In genomic region chr6:21455071-21455470, GRCh38 we compare ENCODE assay signal across 29 cellular contexts.
DNase-seq lines count a peak whose midpoint lies in the region; ATAC-seq and TF ChIP-seq lines count a peak whose summit lies in the region.
"Had no signal": no experiment of that assay in that cellular context is flagged by ENCODE, and none has a peak within 500 bp of the region (broad histone marks: within the 10 kb centered on the region; RNA-seq: fewer than 3 reads in every experiment).

No MANE protein-coding gene starts in this region.

- H3K27ac ChIP-seq in IMR-90 (ENCODE audit: insufficient read depth, low read length) (no peak overlapping the region), brain microvascular endothelial cell (no peak overlapping the region)
- H3K27ac ChIP-seq: BLaER1 treated with 17β-estradiol and CSF1 and Interleukin-3, amounts not matched to agents 10 nM and 100 nM; epithelial cell of prostate; GM23248; neutrophil; Peyer's patch; prostate gland; testis had no signal

- CTCF ChIA-PET in IMR-90 (lab: Yijun Ruan, JAX) = no interaction called here

- no peaks in the 10 kb centered on the region for H4K20me1 ChIP-seq in IMR-90 (ENCODE audit: insufficient read depth, low read length)
- H4K20me1 ChIP-seq: BLaER1 treated with 17β-estradiol and CSF1 and Interleukin-3, amounts not matched to agents 10 nM and 100 nM had no signal

- no peak overlapping the region for H3K9ac ChIP-seq in IMR-90 (ENCODE audit: low read depth, low read length)
- H3K9ac ChIP-seq: BLaER1 treated with 17β-estradiol and CSF1 and Interleukin-3, amounts not matched to agents 10 nM and 100 nM; GM23248 had no signal

- H3K14ac ChIP-seq in IMR-90 (replicated peaks; ENCODE audit: low read depth, low read length) = no peak overlapping the region

- H3K79me1 ChIP-seq in IMR-90 (ENCODE audit: low read depth in 1 of 2, low read length in 2 of 2) = no peaks in the 10 kb centered on the region

- ATAC-seq in IMR-90 (ENCODE audit: low read depth) (no peak), HG03097 (IDR thresholded peaks at IDR 0.05; ENCODE audit: low FRiP score, unreplicated experiment) (no peak), HG03354 (IDR thresholded peaks at IDR 0.05; ENCODE audit: poor library complexity, severe bottlenecking, unreplicated experiment) (no peak)
- ATAC-seq: activated naive CD8-positive, alpha-beta T cell treated with anti-CD3 and anti-CD28 coated beads, Interleukin-2, amount 50 U/mL, for 24 hours had no signal

- H3K56ac ChIP-seq in IMR-90 (ENCODE audit: extremely low read depth, insufficient read depth, low read length) = no peak overlapping the region

- dilution Hi-C loops in IMR-90 (cut with HindIII; ENCODE audit: low sequenced_read_pairs, unreplicated experiment) = no loop called here

- no peak overlapping the region for H3K4me2 ChIP-seq in IMR-90 (ENCODE audit: low read depth, low read length)
- H3K4me2 ChIP-seq: BLaER1 treated with 17β-estradiol and CSF1 and Interleukin-3, amounts not matched to agents 10 nM and 100 nM had no signal

- no peak overlapping the region for H2BK5ac ChIP-seq in IMR-90 (ENCODE audit: low read depth, low read length, poor library complexity, severe bottlenecking)

- no peak overlapping the region for H4K8ac ChIP-seq in IMR-90 (ENCODE audit: low read depth in 2 of 2, low read length in 2 of 2)

- H2BK15ac ChIP-seq in IMR-90 (ENCODE audit: low read depth, low read length) = no peak overlapping the region

- in situ Hi-C loops in IMR-90 (cut with MboI; ENCODE audit: low sequenced_read_pairs) (no loop called here), brain microvascular endothelial cell (cut with HindIII; ENCODE audit: low pct_ligation_motif_present, low sequenced_read_pairs) (no loop called here)

- no peak overlapping the region for H2BK120ac ChIP-seq in IMR-90 (ENCODE audit: low read depth, low read length)

- H3K9me1 ChIP-seq in IMR-90 (ENCODE audit: insufficient read depth, low read length) = no peaks in the 10 kb centered on the region

- no peak for TF ChIP-seq CTCF in IMR-90 (conservative IDR thresholded peaks at IDR 0.05; ENCODE audit: low read depth, low read length)
- TF ChIP-seq CTCF in brain microvascular endothelial cell (IDR thresholded peaks at IDR 0.05; ENCODE audit: low read depth, low read length, missing control alignments) = no peak

- no peak overlapping the region for H3K23ac ChIP-seq in IMR-90 (ENCODE audit: low read depth, low read length)

- no peak overlapping the region for H3K4ac ChIP-seq in IMR-90 (ENCODE audit: low read depth, low read length)

- no TSS peak for BruUV-seq in IMR-90 (replicated peaks; lab: Mats Ljungman, UMichigan)

- H3K4me3 ChIP-seq in IMR-90 (ENCODE audit: insufficient read depth, low read depth, low read length) (no peak overlapping the region), brain microvascular endothelial cell (ENCODE audit: low read depth, low read length) (no peak overlapping the region)
- H3K4me3 ChIP-seq: BLaER1 treated with 17β-estradiol and CSF1 and Interleukin-3, amounts not matched to agents 10 nM and 100 nM; GM23248; Peyer's patch; prostate gland; testis had no signal

- no peaks in the 10 kb centered on the region for H3K4me1 ChIP-seq in IMR-90 (ENCODE audit: control insufficient read depth, insufficient read depth, low read length)
- H3K4me1 ChIP-seq: Peyer's patch, prostate gland had no signal

- H2AK5ac ChIP-seq in IMR-90 (ENCODE audit: low read depth, low read length) = no peak overlapping the region

- H2AK9ac ChIP-seq in IMR-90 (replicated peaks; ENCODE audit: low read depth, low read length, poor library complexity) = no peak overlapping the region

- TF ChIP-seq RAD21 in IMR-90 (IDR thresholded peaks at IDR 0.05; ENCODE audit: low read length) = no peak

- POLR2A ChIA-PET in IMR-90 (lab: Charles Lee; ENCODE audit: unreplicated experiment) = no interaction called here

- H3K9me3 ChIP-seq in IMR-90 (ENCODE audit: control insufficient read depth, insufficient read depth, low read length) = no peaks in the 10 kb centered on the region
- H3K9me3 ChIP-seq: BLaER1 treated with 17β-estradiol and CSF1 and Interleukin-3, amounts not matched to agents 10 nM and 100 nM; neutrophil; Peyer's patch; prostate gland; testis had no signal

- H2BK20ac ChIP-seq in IMR-90 (ENCODE audit: low read depth, low read length) = no peak overlapping the region

- H2AFZ ChIP-seq in IMR-90 (replicated peaks; ENCODE audit: low read length, poor library complexity) = no peak overlapping the region
- H2AFZ ChIP-seq: GM23248 had no signal

- no peak overlapping the region for H4K91ac ChIP-seq in IMR-90 (ENCODE audit: insufficient read depth, low read depth, low read length)

- H3K36me3 ChIP-seq in IMR-90 (ENCODE audit: control insufficient read depth, insufficient read depth, low read length) (no peaks in the 10 kb centered on the region), brain microvascular endothelial cell (replicated peaks) (no peaks in the 10 kb centered on the region)
- H3K36me3 ChIP-seq: BLaER1 treated with 17β-estradiol and CSF1 and Interleukin-3, amounts not matched to agents 10 nM and 100 nM; neutrophil; Peyer's patch; prostate gland had no signal

- H4K5ac ChIP-seq in IMR-90 (ENCODE audit: low read depth, low read length) = no peak overlapping the region

- no peak overlapping the region for H3K18ac ChIP-seq in IMR-90 (ENCODE audit: low read depth, low read length)

- no peak for TF ChIP-seq POLR2A in IMR-90 (IDR thresholded peaks at IDR 0.05; ENCODE audit: low read depth, low read length)

- 20% methylated on average over 1 of the region's 6 CpGs; no CpG with 5 or more reads in 1 of the 2 experiments for WGBS in IMR-90 (ENCODE audit: extremely low coverage in 2 of 2, insufficient read length in 1 of 2), 2 experiments

- intact Hi-C loops in IMR-90 (cut with micrococcal nuclease) = no loop called here

- H3K27me3 ChIP-seq in IMR-90 (ENCODE audit: control insufficient read depth, insufficient read depth, low read length) = no peaks in the 10 kb centered on the region
- no peaks in the 10 kb centered on the region for H3K27me3 ChIP-seq in brain microvascular endothelial cell (replicated peaks)
- H3K27me3 ChIP-seq: BLaER1 treated with 17β-estradiol and CSF1 and Interleukin-3, amounts not matched to agents 10 nM and 100 nM; neutrophil; Peyer's patch; testis had no signal

- DNase-seq in DMS153 (lab: John Stamatoyannopoulos, UW) (peak; percentile 56), IMR-90 (peak; percentile 6), brain microvascular endothelial cell (peak; percentile 56), left kidney (ENCODE audit: low read depth, low spot score) (peak; percentile 21), LoVo (ENCODE audit: low spot score) (no peak), middle frontal gyrus (ENCODE audit: extremely low spot score, low spot score) (no peak)
- DNase-seq: activated CD4-positive, alpha-beta T cell treated with anti-CD3 and anti-CD28 coated beads, Interleukin-2, amount 10 ng/mL, durations not matched to agents 24 days and 14 days; activated naive CD8-positive, alpha-beta T cell treated with anti-CD3 and anti-CD28 coated beads, Interleukin-2, amount 50 U/mL, for 24 hours; activated T-cell treated with anti-CD3 and anti-CD28 coated beads, Interleukin-2, amount 50 U/mL, for 48 hours; Calu3; effector CD4-positive, alpha-beta T cell; foreskin fibroblast; GM23248; head of caudate nucleus; HFFc6; kidney glomerular epithelial cell; NCI-H1105 treated with DMSO at 0.1 percent for 48 hours; NCI-H2107; NCI-H510A treated with DMSO at 0.1 percent for 48 hours; Peyer's patch; stimulated activated naive CD4-positive, alpha-beta T cell treated with Interleukin-2 at 50 U/mL for 16 hours; T1000; testis had no signal

TF ChIP-seq in IMR-90, 13 proteins besides CTCF, POLR2A, EP300 and RAD21:
- no peak for TF ChIP-seq CEBPB (IDR thresholded peaks at IDR 0.05; ENCODE audit: low read depth, low read length)
- TF ChIP-seq RFX5 (IDR thresholded peaks at IDR 0.05; ENCODE audit: low read depth, low read length) = no peak
- TF ChIP-seq NFE2L2 (IDR thresholded peaks at IDR 0.05; ENCODE audit: low read depth, low read length) = no peak
- TF ChIP-seq MXI1 (IDR thresholded peaks at IDR 0.05; ENCODE audit: borderline replicate concordance, low read depth, low read length) = no peak
- no peak for TF ChIP-seq MAZ (IDR thresholded peaks at IDR 0.05; ENCODE audit: borderline replicate concordance, low read depth, low read length)
- no peak for TF ChIP-seq MAFK (IDR thresholded peaks at IDR 0.05; ENCODE audit: low read depth, low read length)
- no peak for TF ChIP-seq FOS (IDR thresholded peaks at IDR 0.05; ENCODE audit: low read depth, low read length)
- TF ChIP-seq, protein P1, sequence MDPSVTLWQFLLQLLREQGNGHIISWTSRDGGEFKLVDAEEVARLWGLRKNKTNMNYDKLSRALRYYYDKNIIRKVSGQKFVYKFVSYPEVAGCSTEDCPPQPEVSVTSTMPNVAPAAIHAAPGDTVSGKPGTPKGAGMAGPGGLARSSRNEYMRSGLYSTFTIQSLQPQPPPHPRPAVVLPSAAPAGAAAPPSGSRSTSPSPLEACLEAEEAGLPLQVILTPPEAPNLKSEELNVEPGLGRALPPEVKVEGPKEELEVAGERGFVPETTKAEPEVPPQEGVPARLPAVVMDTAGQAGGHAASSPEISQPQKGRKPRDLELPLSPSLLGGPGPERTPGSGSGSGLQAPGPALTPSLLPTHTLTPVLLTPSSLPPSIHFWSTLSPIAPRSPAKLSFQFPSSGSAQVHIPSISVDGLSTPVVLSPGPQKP (IDR thresholded peaks at IDR 0.05; ENCODE audit: borderline replicate concordance, low read depth, low read length) = no peak
- no peak for TF ChIP-seq SMC3 (IDR thresholded peaks at IDR 0.05; ENCODE audit: low read depth, low read length)
- TF ChIP-seq, protein P2, sequence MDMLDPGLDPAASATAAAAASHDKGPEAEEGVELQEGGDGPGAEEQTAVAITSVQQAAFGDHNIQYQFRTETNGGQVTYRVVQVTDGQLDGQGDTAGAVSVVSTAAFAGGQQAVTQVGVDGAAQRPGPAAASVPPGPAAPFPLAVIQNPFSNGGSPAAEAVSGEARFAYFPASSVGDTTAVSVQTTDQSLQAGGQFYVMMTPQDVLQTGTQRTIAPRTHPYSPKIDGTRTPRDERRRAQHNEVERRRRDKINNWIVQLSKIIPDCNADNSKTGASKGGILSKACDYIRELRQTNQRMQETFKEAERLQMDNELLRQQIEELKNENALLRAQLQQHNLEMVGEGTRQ (IDR thresholded peaks at IDR 0.05; ENCODE audit: low read depth, low read length) = no peak
- no peak for TF ChIP-seq CHD1 (IDR thresholded peaks at IDR 0.05; ENCODE audit: low read depth, low read length)
- no peak for TF ChIP-seq RCOR1 (IDR thresholded peaks at IDR 0.05; ENCODE audit: insufficient replicate concordance, low read length)
- TF ChIP-seq BHLHE40 (IDR thresholded peaks at IDR 0.05; ENCODE audit: low read depth, low read length) = no peak

Comparison
In these comparisons a context has a peak if more than half of its experiments do, and no peak if none do; other contexts are left out.
1. DNase-seq: peak in DMS153 (single experiment), IMR-90 (single experiment), brain microvascular endothelial cell (single experiment) and left kidney (single experiment); none in LoVo (single experiment) and middle frontal gyrus (single experiment).